Comparison of ENCODE assay signal across 10 cellular contexts in genomic region chr2:233556756-233557736, GRCh38. TPM values are rescaled to one million over a fixed set of nuclear protein-coding genes. Genes with fewer than 3 reads are reported as not detected.
DNase-seq lines count a peak whose midpoint lies in the region; ATAC-seq, FAIRE-seq and TF ChIP-seq lines count a peak whose summit lies in the region.
"Had no signal": no experiment of that assay in that cellular context is flagged by ENCODE, and none has a peak within 500 bp of the region (broad histone marks: within the 10 kb centered on the region; RNA-seq: fewer than 3 reads in every experiment).

No MANE protein-coding gene starts in this region.

- no peaks in the 10 kb centered on the region for H3K27me3 Mint-ChIP-seq in activated naive CD4-positive, alpha-beta T cell treated with anti-CD3 and anti-CD28 coated beads for 36 hours (ENCODE audit: low read depth)
- H3K27me3 Mint-ChIP-seq in activated naive CD4-positive, alpha-beta T cell treated with anti-CD3 and anti-CD28 coated beads, Interleukin-2, amount 10 ng/mL, durations not matched to agents 7 days and 5 days: no peaks in the 10 kb centered on the region

- intact Hi-C loops in activated naive CD4-positive, alpha-beta T cell treated with anti-CD3 and anti-CD28 coated beads for 36 hours (cut with micrococcal nuclease): no loop called here

- H3K36me3 Mint-ChIP-seq in activated naive CD4-positive, alpha-beta T cell treated with anti-CD3 and anti-CD28 coated beads for 36 hours (ENCODE audit: low read depth): peaks cover 20% of the 10 kb centered on the region
- peaks cover 24% of the 10 kb centered on the region for H3K36me3 Mint-ChIP-seq in activated naive CD4-positive, alpha-beta T cell treated with anti-CD3 and anti-CD28 coated beads, Interleukin-2, amount 10 ng/mL, durations not matched to agents 7 days and 5 days

- ATAC-seq in HG03342 (IDR thresholded peaks at IDR 0.05; ENCODE audit: unreplicated experiment): no peak
- ATAC-seq: left cardiac atrium had no signal

- DNase-seq in activated naive CD4-positive, alpha-beta T cell treated with anti-CD3 and anti-CD28 coated beads for 36 hours: peak; percentile 14
- no peak for DNase-seq in activated naive CD4-positive, alpha-beta T cell treated with anti-CD3 and anti-CD28 coated beads, Interleukin-2, amount 10 ng/mL, durations not matched to agents 7 days and 5 days
- DNase-seq in SKM-1 (lab: John Stamatoyannopoulos, UW; ENCODE audit: unreplicated experiment) (peak; percentile 75), fibroblast of villous mesenchyme (ENCODE audit: low read depth) (peak; percentile 89), urothelium cell line (ENCODE audit: low spot score) (peak; percentile 11), COR-L47 (lab: John Stamatoyannopoulos, UW) (no peak)
- no peak for DNase-seq in activated naive CD4-positive, alpha-beta T cell treated with Interleukin-2 at 50 U/mL for 16 hours
- DNase-seq: left cardiac atrium had no signal

- H3K4me1 Mint-ChIP-seq in activated naive CD4-positive, alpha-beta T cell treated with anti-CD3 and anti-CD28 coated beads for 36 hours (ENCODE audit: low read depth): peaks cover 11% of the 10 kb centered on the region
- peaks cover 7% of the 10 kb centered on the region for H3K4me1 Mint-ChIP-seq in activated naive CD4-positive, alpha-beta T cell treated with anti-CD3 and anti-CD28 coated beads, Interleukin-2, amount 10 ng/mL, durations not matched to agents 7 days and 5 days

- H3K9me3 Mint-ChIP-seq in activated naive CD4-positive, alpha-beta T cell treated with anti-CD3 and anti-CD28 coated beads for 36 hours: no peaks in the 10 kb centered on the region
- no peaks in the 10 kb centered on the region for H3K9me3 Mint-ChIP-seq in activated naive CD4-positive, alpha-beta T cell treated with anti-CD3 and anti-CD28 coated beads, Interleukin-2, amount 10 ng/mL, durations not matched to agents 7 days and 5 days

- H3K27ac Mint-ChIP-seq in activated naive CD4-positive, alpha-beta T cell treated with anti-CD3 and anti-CD28 coated beads for 36 hours: peak overlapping the region; percentile 58
- no peak overlapping the region for H3K27ac Mint-ChIP-seq in activated naive CD4-positive, alpha-beta T cell treated with anti-CD3 and anti-CD28 coated beads, Interleukin-2, amount 10 ng/mL, durations not matched to agents 7 days and 5 days

- TF ChIP-seq CTCF in fibroblast of villous mesenchyme (IDR thresholded peaks at IDR 0.05; ENCODE audit: insufficient read depth, low read depth, low read length): no peak

- no peak overlapping the region for H3K4me3 ChIP-seq in fibroblast of villous mesenchyme (ENCODE audit: low read depth, low read length)

- no peak overlapping the region for H3K4me3 Mint-ChIP-seq in activated naive CD4-positive, alpha-beta T cell treated with anti-CD3 and anti-CD28 coated beads for 36 hours
- no peak overlapping the region for H3K4me3 Mint-ChIP-seq in activated naive CD4-positive, alpha-beta T cell treated with anti-CD3 and anti-CD28 coated beads, Interleukin-2, amount 10 ng/mL, durations not matched to agents 7 days and 5 days

- CTCF ChIA-PET in activated naive CD4-positive, alpha-beta T cell treated with anti-CD3 and anti-CD28 coated beads for 36 hours (lab: Charles Lee): interaction anchor here (0.6 to 1.8 kb wide), 4 partner anchors 9 to 623 kb away, joined by 3 to 6 read pairs (median 3); no protein-coding TSS in a partner anchor
- CTCF ChIA-PET in activated naive CD4-positive, alpha-beta T cell treated with anti-CD3 and anti-CD28 coated beads, Interleukin-2, amount 10 ng/mL, durations not matched to agents 7 days and 5 days (lab: Charles Lee): interaction anchor here (0.7 to 1.4 kb wide), 2 partner anchors 11 to 73 kb away, joined by 3 to 4 read pairs; no protein-coding TSS in a partner anchor

- no peak for FAIRE-seq in urothelium cell line (lab: Jason Lieb, UNC)
- FAIRE-seq: D721Med had no signal

RNA-seq across cellular contexts. Expression of gene USP40, which starts 9.5 kb away (rescaled TPM):
- total RNA-seq in activated naive CD4-positive, alpha-beta T cell treated with anti-CD3 and anti-CD28 coated beads for 36 hours: 10 to 100 TPM; 15.3 to 17.5 TPM
- 28.3 and 48.8 TPM in 2 replicates for total RNA-seq in fibroblast of villous mesenchyme

Comparison
In these comparisons a context has a peak if more than half of its experiments do, and no peak if none do; other contexts are left out.
1. DNase-seq: peak in activated naive CD4-positive, alpha-beta T cell treated with anti-CD3 and anti-CD28 coated beads for 36 hours (single experiment), SKM-1 (single experiment), fibroblast of villous mesenchyme (single experiment) and urothelium cell line (single experiment); none in activated naive CD4-positive, alpha-beta T cell treated with anti-CD3 and anti-CD28 coated beads, Interleukin-2, amount 10 ng/mL, durations not matched to agents 7 days and 5 days (single experiment), COR-L47 (single experiment) and activated naive CD4-positive, alpha-beta T cell treated with Interleukin-2 at 50 U/mL for 16 hours (single experiment).